12 cellular contexts compared by ENCODE assay signal in the genomic region with DNA sequence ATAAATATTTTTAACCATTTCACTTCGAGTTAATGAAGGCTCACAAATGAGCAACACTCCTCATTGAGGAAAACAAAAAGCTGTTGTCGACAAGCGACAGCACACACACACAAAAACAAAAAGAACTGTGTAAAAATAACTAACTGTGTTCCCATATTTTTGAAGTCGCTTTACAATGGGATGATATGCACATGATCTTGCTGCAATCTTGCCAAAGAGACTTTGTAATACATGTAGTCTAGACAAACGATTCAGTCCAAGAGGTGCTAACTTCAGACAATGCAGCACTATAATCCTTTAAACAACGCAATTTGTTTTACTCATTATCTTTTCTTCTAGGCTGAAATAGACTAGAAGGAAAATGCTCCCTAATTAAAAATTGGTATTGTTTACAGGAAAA.
"Had no signal": no experiment of that assay in that cellular context is flagged by ENCODE, and none has a peak within 500 bp of the region (broad histone marks: within the 10 kb centered on the region; RNA-seq: fewer than 3 reads in every experiment).

No MANE protein-coding gene starts in this region.

- H3K27me3 ChIP-seq: ascending aorta, gastrocnemius medialis, thyroid gland, uterus had no signal

- H3K27me3 Mint-ChIP-seq: activated CD8-positive, alpha-beta T cell treated with anti-CD3 and anti-CD28 coated beads for 36 hours had no signal

- H3K4me3 Mint-ChIP-seq: activated CD8-positive, alpha-beta T cell treated with anti-CD3 and anti-CD28 coated beads for 36 hours; activated T-helper 1 cell treated with anti-CD3 and anti-CD28 coated beads, Interleukin-12 subunit alpha, Interleukin-12 subunit beta, Interleukin-2, Interleukin-4 antibody, amounts not matched to agents 30 ng/mL and 10 ng/mL and 1 ng/mL, durations not matched to agents 14 hours and 24 hours and 36 hours; mesothelial cell of epicardium had no signal

- H2AFZ ChIP-seq: parathyroid adenoma had no signal

- H3K36me3 ChIP-seq: uterus had no signal

- H3K27ac Mint-ChIP-seq: activated T-helper 1 cell treated with anti-CD3 and anti-CD28 coated beads, Interleukin-12 subunit alpha, Interleukin-12 subunit beta, Interleukin-2, Interleukin-4 antibody, amounts not matched to agents 30 ng/mL and 10 ng/mL and 1 ng/mL, durations not matched to agents 14 hours and 24 hours and 36 hours had no signal

- H3K9me3 Mint-ChIP-seq: activated CD8-positive, alpha-beta T cell treated with anti-CD3 and anti-CD28 coated beads for 36 hours; activated T-helper 1 cell treated with anti-CD3 and anti-CD28 coated beads, Interleukin-12 subunit alpha, Interleukin-12 subunit beta, Interleukin-2, Interleukin-4 antibody, amounts not matched to agents 30 ng/mL and 10 ng/mL and 1 ng/mL, durations not matched to agents 14 hours and 24 hours and 36 hours; mesothelial cell of epicardium had no signal

- H3K4me1 Mint-ChIP-seq: mesothelial cell of epicardium had no signal

- H3K4me3 ChIP-seq: ascending aorta, gastrocnemius medialis, skin epidermis, thyroid gland, uterus had no signal

- H3K4me1 ChIP-seq: ascending aorta, gastrocnemius medialis, parathyroid adenoma, thyroid gland, uterus had no signal

- ATAC-seq: activated CD8-positive, alpha-beta T cell treated with anti-CD3 and anti-CD28 coated beads for 36 hours; gastrocnemius medialis had no signal

- H3K27ac ChIP-seq: ascending aorta, gastrocnemius medialis, parathyroid adenoma, skin epidermis, thyroid gland, uterus had no signal

- DNase-seq: activated CD8-positive, alpha-beta T cell treated with anti-CD3 and anti-CD28 coated beads for 36 hours; activated naive CD4-positive, alpha-beta T cell; gastrocnemius medialis; kidney; T-helper 9 cell; thyroid gland; uterus had no signal
